Comparison of ENCODE assay signal across 1 cellular context in genomic region chr21:46320331-46320801, GRCh38.
TF ChIP-seq lines count a peak whose summit lies in the region.

No MANE protein-coding gene starts in this region.

TF ChIP-seq in IMR-90, 13 proteins besides CTCF, POLR2A, EP300 and RAD21:
- TF ChIP-seq, protein P1, sequence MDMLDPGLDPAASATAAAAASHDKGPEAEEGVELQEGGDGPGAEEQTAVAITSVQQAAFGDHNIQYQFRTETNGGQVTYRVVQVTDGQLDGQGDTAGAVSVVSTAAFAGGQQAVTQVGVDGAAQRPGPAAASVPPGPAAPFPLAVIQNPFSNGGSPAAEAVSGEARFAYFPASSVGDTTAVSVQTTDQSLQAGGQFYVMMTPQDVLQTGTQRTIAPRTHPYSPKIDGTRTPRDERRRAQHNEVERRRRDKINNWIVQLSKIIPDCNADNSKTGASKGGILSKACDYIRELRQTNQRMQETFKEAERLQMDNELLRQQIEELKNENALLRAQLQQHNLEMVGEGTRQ (IDR thresholded peaks at IDR 0.05; ENCODE audit: low read depth, low read length), result no peak
- TF ChIP-seq ELK1 (IDR thresholded peaks at IDR 0.05; ENCODE audit: borderline replicate concordance, low read depth, low read length) (no peak), BHLHE40 (IDR thresholded peaks at IDR 0.05; ENCODE audit: low read depth, low read length) (no peak), MAZ (IDR thresholded peaks at IDR 0.05; ENCODE audit: borderline replicate concordance, low read depth, low read length) (no peak), RCOR1 (IDR thresholded peaks at IDR 0.05; ENCODE audit: insufficient replicate concordance, low read length) (no peak), CEBPB (IDR thresholded peaks at IDR 0.05; ENCODE audit: low read depth, low read length) (no peak), RFX5 (IDR thresholded peaks at IDR 0.05; ENCODE audit: low read depth, low read length) (no peak), MAFK (IDR thresholded peaks at IDR 0.05; ENCODE audit: low read depth, low read length) (no peak), CHD1 (IDR thresholded peaks at IDR 0.05; ENCODE audit: low read depth, low read length) (no peak)
